In genomic region chr7:25117226-25118047, GRCh38 we compare ENCODE assay signal across 8 cellular contexts. TPM values are rescaled to one million over a fixed set of nuclear protein-coding genes. Genes with fewer than 3 reads are reported as not detected.
DNase-seq lines count a peak whose midpoint lies in the region; ATAC-seq and TF ChIP-seq lines count a peak whose summit lies in the region.

No MANE protein-coding gene starts in this region.

- WGBS in esophagus muscularis mucosa, result 73% methylated on average over 7 of the region's 7 CpGs

- no peak overlapping the region for H3K27ac ChIP-seq in ascending aorta
- H3K27ac ChIP-seq in esophagus muscularis mucosa (replicated peaks in 1 of 4), result peak overlapping the region in 1 of 4 donors; percentile 16

- H3K9me3 ChIP-seq in ascending aorta, result no peaks in the 10 kb centered on the region
- no peaks in the 10 kb centered on the region for H3K9me3 ChIP-seq in esophagus muscularis mucosa

- no peak for TF ChIP-seq POLR2A in esophagus muscularis mucosa (IDR thresholded peaks at IDR 0.05; ENCODE audit: low read depth)

- H3K4me3 Mint-ChIP-seq in activated CD8-positive, alpha-beta memory T cell treated with anti-CD3 and anti-CD28 coated beads, Interleukin-2, amount 10 ng/mL, durations not matched to agents 7 days and 5 days, result peak overlapping the region; percentile 17
- H3K4me3 Mint-ChIP-seq in T-helper 1 cell treated with Interleukin-12 subunit alpha and Interleukin-12 subunit beta and Interleukin-4 antibody, amounts not matched to agents 30 μg/mL and 1 μg/mL, for 36 hours, result no peak overlapping the region
- H3K4me3 Mint-ChIP-seq in stimulated activated effector memory CD8-positive, alpha-beta T cell treated with anti-CD3 and anti-CD28 coated beads, Interleukin-12 subunit alpha, Interleukin-12 subunit beta, amount 100 ng/mL, for 72 hours, result peak overlapping the region; percentile 58

- DNase-seq in activated CD8-positive, alpha-beta memory T cell treated with anti-CD3 and anti-CD28 coated beads, Interleukin-2, amount 10 ng/mL, durations not matched to agents 7 days and 5 days, result no peak
- no peak for DNase-seq in activated CD8-positive, alpha-beta memory T cell treated with anti-CD3 and anti-CD28 coated beads, Interleukin-2, amount 50 U/mL, for 4 hours
- no peak for DNase-seq in stimulated activated effector memory CD8-positive, alpha-beta T cell treated with anti-CD3 and anti-CD28 coated beads, Interleukin-12 subunit alpha, Interleukin-12 subunit beta, amount 100 ng/mL, for 72 hours (ENCODE audit: low spot score in 2 of 2)
- no peak for DNase-seq in kidney glomerular epithelial cell (lab: John Stamatoyannopoulos, UW)
- DNase-seq in ascending aorta (ENCODE audit: low spot score in 2 of 2), result no peak
- no peak for DNase-seq in esophagus muscularis mucosa (ENCODE audit: extremely low spot score)

- TF ChIP-seq EP300 in esophagus muscularis mucosa (IDR thresholded peaks at IDR 0.05), result no peak

- intact Hi-C loops in ascending aorta (cut with DNase I) (no loop called here), esophagus muscularis mucosa (cut with DNase I) (no loop called here)

- no peaks in the 10 kb centered on the region for H3K9me3 Mint-ChIP-seq in activated CD8-positive, alpha-beta memory T cell treated with anti-CD3 and anti-CD28 coated beads, Interleukin-2, amount 10 ng/mL, durations not matched to agents 7 days and 5 days (ENCODE audit: low read depth)
- H3K9me3 Mint-ChIP-seq in T-helper 1 cell treated with Interleukin-12 subunit alpha and Interleukin-12 subunit beta and Interleukin-4 antibody, amounts not matched to agents 30 μg/mL and 1 μg/mL, for 36 hours, result no peaks in the 10 kb centered on the region
- H3K9me3 Mint-ChIP-seq in stimulated activated effector memory CD8-positive, alpha-beta T cell treated with anti-CD3 and anti-CD28 coated beads, Interleukin-12 subunit alpha, Interleukin-12 subunit beta, amount 100 ng/mL, for 72 hours, result no peaks in the 10 kb centered on the region

- peaks cover 15 to 30% of the 10 kb centered on the region in 2 donors for H3K36me3 ChIP-seq in ascending aorta
- peaks cover 22 to 37% (median 36%) of the 10 kb centered on the region in 4 donors for H3K36me3 ChIP-seq in esophagus muscularis mucosa

- H3K27me3 Mint-ChIP-seq in activated CD8-positive, alpha-beta memory T cell treated with anti-CD3 and anti-CD28 coated beads, Interleukin-2, amount 10 ng/mL, durations not matched to agents 7 days and 5 days, result no peaks in the 10 kb centered on the region
- no peaks in the 10 kb centered on the region for H3K27me3 Mint-ChIP-seq in T-helper 1 cell treated with Interleukin-12 subunit alpha and Interleukin-12 subunit beta and Interleukin-4 antibody, amounts not matched to agents 30 μg/mL and 1 μg/mL, for 36 hours (ENCODE audit: low read depth)

- no peaks in the 10 kb centered on the region for H3K27me3 ChIP-seq in ascending aorta
- H3K27me3 ChIP-seq in esophagus muscularis mucosa, result no peaks in the 10 kb centered on the region

- peak overlapping the region; percentile 76 for H3K27ac Mint-ChIP-seq in activated CD8-positive, alpha-beta memory T cell treated with anti-CD3 and anti-CD28 coated beads, Interleukin-2, amount 10 ng/mL, durations not matched to agents 7 days and 5 days
- H3K27ac Mint-ChIP-seq in T-helper 1 cell treated with Interleukin-12 subunit alpha and Interleukin-12 subunit beta and Interleukin-4 antibody, amounts not matched to agents 30 μg/mL and 1 μg/mL, for 36 hours, result peak overlapping the region; percentile 5
- peak overlapping the region; percentile 92 for H3K27ac Mint-ChIP-seq in stimulated activated effector memory CD8-positive, alpha-beta T cell treated with anti-CD3 and anti-CD28 coated beads, Interleukin-12 subunit alpha, Interleukin-12 subunit beta, amount 100 ng/mL, for 72 hours

- H3K4me1 ChIP-seq in ascending aorta (no peaks in the 10 kb centered on the region), esophagus muscularis mucosa (peaks cover 3 to 16% (median 10%) of the 10 kb centered on the region in 4 donors)

- peaks cover 36% of the 10 kb centered on the region for H3K4me1 Mint-ChIP-seq in activated CD8-positive, alpha-beta memory T cell treated with anti-CD3 and anti-CD28 coated beads, Interleukin-2, amount 10 ng/mL, durations not matched to agents 7 days and 5 days
- peaks cover 11% of the 10 kb centered on the region for H3K4me1 Mint-ChIP-seq in T-helper 1 cell treated with Interleukin-12 subunit alpha and Interleukin-12 subunit beta and Interleukin-4 antibody, amounts not matched to agents 30 μg/mL and 1 μg/mL, for 36 hours (ENCODE audit: low read depth)
- H3K4me1 Mint-ChIP-seq in stimulated activated effector memory CD8-positive, alpha-beta T cell treated with anti-CD3 and anti-CD28 coated beads, Interleukin-12 subunit alpha, Interleukin-12 subunit beta, amount 100 ng/mL, for 72 hours, result peaks cover 42% of the 10 kb centered on the region

- no peak for TF ChIP-seq CTCF in ascending aorta (IDR thresholded peaks at IDR 0.05)
- TF ChIP-seq CTCF in esophagus muscularis mucosa (IDR thresholded peaks at IDR 0.05), result no peak

- H3K36me3 Mint-ChIP-seq in activated CD8-positive, alpha-beta memory T cell treated with anti-CD3 and anti-CD28 coated beads, Interleukin-2, amount 10 ng/mL, durations not matched to agents 7 days and 5 days, result peaks cover 26% of the 10 kb centered on the region
- H3K36me3 Mint-ChIP-seq in T-helper 1 cell treated with Interleukin-12 subunit alpha and Interleukin-12 subunit beta and Interleukin-4 antibody, amounts not matched to agents 30 μg/mL and 1 μg/mL, for 36 hours (ENCODE audit: low read depth), result peaks cover 31% of the 10 kb centered on the region
- H3K36me3 Mint-ChIP-seq in stimulated activated effector memory CD8-positive, alpha-beta T cell treated with anti-CD3 and anti-CD28 coated beads, Interleukin-12 subunit alpha, Interleukin-12 subunit beta, amount 100 ng/mL, for 72 hours, result peaks cover 62% of the 10 kb centered on the region

- no peak overlapping the region for H3K4me3 ChIP-seq in ascending aorta
- H3K4me3 ChIP-seq in esophagus muscularis mucosa, result no peak overlapping the region

- CTCF ChIA-PET in activated CD8-positive, alpha-beta memory T cell treated with anti-CD3 and anti-CD28 coated beads, Interleukin-2, amount 10 ng/mL, durations not matched to agents 7 days and 5 days (lab: Charles Lee), result interaction anchor here (1.4 to 2.4 kb wide), 3 partner anchors 11 to 23 kb away, joined by 3 to 12 read pairs (median 7); no protein-coding TSS in a partner anchor

- peak; percentile 51 for ATAC-seq in activated CD8-positive, alpha-beta memory T cell treated with anti-CD3 and anti-CD28 coated beads, Interleukin-2, amount 10 ng/mL, durations not matched to agents 7 days and 5 days
- peak; percentile 88 for ATAC-seq in HG02759 (IDR thresholded peaks at IDR 0.05; ENCODE audit: unreplicated experiment)
- ATAC-seq in stimulated activated effector memory CD8-positive, alpha-beta T cell treated with anti-CD3 and anti-CD28 coated beads, Interleukin-12 subunit alpha, Interleukin-12 subunit beta, amount 100 ng/mL, for 72 hours, result peak; percentile 95

RNA-seq across cellular contexts. Expression of gene CYCS, which starts 7.6 kb away (rescaled TPM):
- 100 to 1,000 TPM; 137 to 160 TPM for total RNA-seq in activated CD8-positive, alpha-beta memory T cell treated with anti-CD3 and anti-CD28 coated beads, Interleukin-2, amount 10 ng/mL, durations not matched to agents 7 days and 5 days
- 11.5 TPM for total RNA-seq in ascending aorta
- total RNA-seq in esophagus muscularis mucosa, result 10 to 100 TPM; 39.9 to 57.3 (median 44.6) TPM

Comparison
In these comparisons a context has a peak if more than half of its experiments do, and no peak if none do; other contexts are left out.
1. H3K27ac Mint-ChIP-seq: peak in every context shown above with its lines; median percentile 92 in stimulated activated effector memory CD8-positive, alpha-beta T cell treated with anti-CD3 and anti-CD28 coated beads, Interleukin-12 subunit alpha, Interleukin-12 subunit beta, amount 100 ng/mL, for 72 hours; 76 in activated CD8-positive, alpha-beta memory T cell treated with anti-CD3 and anti-CD28 coated beads, Interleukin-2, amount 10 ng/mL, durations not matched to agents 7 days and 5 days; 5 in T-helper 1 cell treated with Interleukin-12 subunit alpha and Interleukin-12 subunit beta and Interleukin-4 antibody, amounts not matched to agents 30 μg/mL and 1 μg/mL, for 36 hours.